In genomic region chr12:442235-442884, GRCh38 we compare ENCODE assay signal across 8 cellular contexts. TPM values are rescaled to one million over a fixed set of nuclear protein-coding genes. Genes with fewer than 3 reads are reported as not detected.
DNase-seq lines count a peak whose midpoint lies in the region; ATAC-seq and TF ChIP-seq lines count a peak whose summit lies in the region.

No MANE protein-coding gene starts in this region.

- H3K36me3 ChIP-seq in mucosa of descending colon (ENCODE audit: low read depth) = no peaks in the 10 kb centered on the region
- peaks cover 0 to 4% of the 10 kb centered on the region in 2 donors for H3K36me3 ChIP-seq in aorta (ENCODE audit: control insufficient read depth in 1 of 2, insufficient read depth in 2 of 2, low read length in 1 of 2)

- WGBS in aorta, 2 donors = 54 to 55% methylated on average over 16 of the region's 16 CpGs

- H3K27ac ChIP-seq in aorta (ENCODE audit: low read depth in 1 of 2, low read length in 2 of 2) = no peak overlapping the region

- H3K4me3 ChIP-seq in mucosa of descending colon = no peak overlapping the region
- H3K4me3 ChIP-seq in aorta (ENCODE audit: low read length in 2 of 2) = no peak overlapping the region

- TF ChIP-seq CTCF in mucosa of descending colon (IDR thresholded peaks at IDR 0.05) = peak; percentile 50

- no peaks in the 10 kb centered on the region for H3K27me3 Mint-ChIP-seq in activated CD4-positive, alpha-beta T cell treated with anti-CD3 and anti-CD28 coated beads, Interleukin-2, amount 10 ng/mL, durations not matched to agents 24 days and 14 days

- H3K9me3 ChIP-seq in mucosa of descending colon (no peaks in the 10 kb centered on the region), aorta (ENCODE audit: control insufficient read depth, low read length) (no peaks in the 10 kb centered on the region)

- DNase-seq in Right ventricle myocardium inferior (ENCODE audit: missing footprints) (no peak), cardiac septum (ENCODE audit: low spot score) (no peak), NCI-H1048 (lab: John Stamatoyannopoulos, UW) (peak; percentile 14), epidermal melanocyte (ENCODE audit: insufficient read length, low spot score) (peak; percentile 76), mucosa of descending colon (peak in 1 of 3 donors; percentile 80), aorta (no peak)
- DNase-seq in activated CD4-positive, alpha-beta T cell treated with anti-CD3 and anti-CD28 coated beads, Interleukin-2, amount 10 ng/mL, durations not matched to agents 24 days and 14 days = peak; percentile 85

- ATAC-seq in Right ventricle myocardium inferior = peak; percentile 34
- peak; percentile 65 for ATAC-seq in mucosa of descending colon
- ATAC-seq in aorta (ENCODE audit: low FRiP score) = peak; percentile 56
- no peak for ATAC-seq in GM19395 (IDR thresholded peaks at IDR 0.05; ENCODE audit: unreplicated experiment)

- no peak overlapping the region for H3K27ac Mint-ChIP-seq in activated CD4-positive, alpha-beta T cell treated with anti-CD3 and anti-CD28 coated beads, Interleukin-2, amount 10 ng/mL, durations not matched to agents 24 days and 14 days

- H3K27me3 ChIP-seq in aorta (ENCODE audit: control insufficient read depth in 1 of 2, insufficient read depth in 2 of 2, low read length in 1 of 2) = no peaks in the 10 kb centered on the region

- H3K4me3 Mint-ChIP-seq in activated CD4-positive, alpha-beta T cell treated with anti-CD3 and anti-CD28 coated beads, Interleukin-2, amount 10 ng/mL, durations not matched to agents 24 days and 14 days = no peak overlapping the region

- H3K4me1 ChIP-seq in mucosa of descending colon (ENCODE audit: low read depth) = no peaks in the 10 kb centered on the region
- H3K4me1 ChIP-seq in aorta (ENCODE audit: control insufficient read depth in 1 of 2, insufficient read depth in 2 of 2, low read length in 2 of 2) = no peaks in the 10 kb centered on the region

- H3K9me3 Mint-ChIP-seq in activated CD4-positive, alpha-beta T cell treated with anti-CD3 and anti-CD28 coated beads, Interleukin-2, amount 10 ng/mL, durations not matched to agents 24 days and 14 days = no peaks in the 10 kb centered on the region

- intact Hi-C loops in Right ventricle myocardium inferior (cut with DNase I) (no loop called here), cardiac septum (cut with DNase I) (no loop called here), mucosa of descending colon (cut with DNase I, micrococcal nuclease) (loop anchor here in 1 of 2 donors (5.0 kb wide), 1 partner anchor 105 kb away; no protein-coding TSS in a partner anchor), aorta (cut with DNase I) (no loop called here)
- intact Hi-C loops in activated CD4-positive, alpha-beta T cell treated with anti-CD3 and anti-CD28 coated beads, Interleukin-2, amount 10 ng/mL, durations not matched to agents 24 days and 14 days (cut with micrococcal nuclease) = loop anchor here (2.0 kb wide), 1 partner anchor 104 kb away; no protein-coding TSS in a partner anchor

- H3K4me1 Mint-ChIP-seq in activated CD4-positive, alpha-beta T cell treated with anti-CD3 and anti-CD28 coated beads, Interleukin-2, amount 10 ng/mL, durations not matched to agents 24 days and 14 days = no peaks in the 10 kb centered on the region

- H3K36me3 Mint-ChIP-seq in activated CD4-positive, alpha-beta T cell treated with anti-CD3 and anti-CD28 coated beads, Interleukin-2, amount 10 ng/mL, durations not matched to agents 24 days and 14 days (ENCODE audit: low read depth) = peaks cover 6% of the 10 kb centered on the region

RNA-seq across cellular contexts. Expression of gene B4GALNT3, which starts 17.4 kb away (rescaled TPM):
- total RNA-seq in Right ventricle myocardium inferior (36.6 TPM), cardiac septum (65.3 TPM), mucosa of descending colon (100 to 1,000 TPM in 1 of 3 donors, 10 to 100 TPM in 2; 62.9 to 134 (median 94.9) TPM), aorta (10 to 100 TPM; 17.4 to 29.9 TPM)
- total RNA-seq in activated CD4-positive, alpha-beta T cell treated with anti-CD3 and anti-CD28 coated beads, Interleukin-2, amount 10 ng/mL, durations not matched to agents 24 days and 14 days = 6.6 TPM in 2 replicates
- polyA plus RNA-seq in aorta = 10 to 100 TPM; 10.3 to 20.3 TPM

RNA-seq across cellular contexts. Expression of gene CCDC77, which starts 40.9 kb away (rescaled TPM):
- total RNA-seq in Right ventricle myocardium inferior (3.1 TPM), cardiac septum (2.2 TPM), mucosa of descending colon (1 to 10 TPM; 8.2 to 8.5 (median 8.4) TPM), aorta (1 to 10 TPM; 3.4 to 4.4 TPM)
- total RNA-seq in activated CD4-positive, alpha-beta T cell treated with anti-CD3 and anti-CD28 coated beads, Interleukin-2, amount 10 ng/mL, durations not matched to agents 24 days and 14 days = 12.2 and 13.0 TPM in 2 replicates
- polyA plus RNA-seq in aorta = 1 to 10 TPM; 6.2 to 9.9 TPM

RNA-seq across cellular contexts. Expression of gene KDM5A, which starts 53.2 kb away (rescaled TPM):
- 25.5 TPM for total RNA-seq in Right ventricle myocardium inferior
- 35.3 TPM for total RNA-seq in cardiac septum
- total RNA-seq in activated CD4-positive, alpha-beta T cell treated with anti-CD3 and anti-CD28 coated beads, Interleukin-2, amount 10 ng/mL, durations not matched to agents 24 days and 14 days = 79.0 and 82.7 TPM in 2 replicates
- total RNA-seq in mucosa of descending colon = 10 to 100 TPM; 54.6 to 76.2 (median 74.9) TPM
- total RNA-seq in aorta = 10 to 100 TPM; 60.1 to 90.5 TPM
- 10 to 100 TPM in 1 of 2 donors, 1 to 10 TPM in 1; 6.6 to 13.6 TPM for polyA plus RNA-seq in aorta

Comparison
In these comparisons a context has a peak if more than half of its experiments do, and no peak if none do; other contexts are left out.
1. DNase-seq: peak in NCI-H1048 (single experiment), activated CD4-positive, alpha-beta T cell treated with anti-CD3 and anti-CD28 coated beads, Interleukin-2, amount 10 ng/mL, durations not matched to agents 24 days and 14 days (single experiment) and epidermal melanocyte (single experiment); none in Right ventricle myocardium inferior (single experiment), cardiac septum (single experiment) and aorta (0 of 2).